In genomic region chr22:37870273-37870672, GRCh38 we compare ENCODE assay signal across 30 cellular contexts. TPM values are rescaled to one million over a fixed set of nuclear protein-coding genes. Genes with fewer than 3 reads are reported as not detected.
DNase-seq lines count a peak whose midpoint lies in the region; ATAC-seq and TF ChIP-seq lines count a peak whose summit lies in the region.
"Had no signal": no experiment of that assay in that cellular context is flagged by ENCODE, and none has a peak within 500 bp of the region (broad histone marks: within the 10 kb centered on the region; RNA-seq: fewer than 3 reads in every experiment).

No MANE protein-coding gene starts in this region.

- H3K27me3 Mint-ChIP-seq in endothelial cell (ENCODE audit: unreplicated experiment) (peaks cover 1% of the 10 kb centered on the region), mesothelial cell of epicardium (ENCODE audit: low read depth) (no peaks in the 10 kb centered on the region)
- H3K27me3 Mint-ChIP-seq in activated T-helper 17 cell treated with anti-CD3 and anti-CD28 coated beads, Interleukin-2, amount 50 U/mL, for 72 hours, result no peaks in the 10 kb centered on the region
- H3K27me3 Mint-ChIP-seq: activated B cell treated with CpG ODN at 0.5 μM for 24 hours; activated naive CD8-positive, alpha-beta T cell treated with anti-CD3 and anti-CD28 coated beads, Interleukin-2, amount 10 ng/mL, durations not matched to agents 7 days and 5 days had no signal

- DNase-seq in AG10803 (ENCODE audit: low read depth) (peak; percentile 30), HFF-Myc (ENCODE audit: extremely low read depth, low read depth) (peak; percentile 51), NCI-H69 (lab: John Stamatoyannopoulos, UW) (peak; percentile 93), endothelial cell (ENCODE audit: low spot score) (no peak), mesothelial cell of epicardium (ENCODE audit: low spot score in 2 of 2, unreplicated experiment in 2 of 2) (no peak), sciatic nerve (ENCODE audit: low spot score) (no peak)
- DNase-seq: ACHN; activated B cell treated with CpG ODN at 0.5 μM for 24 hours; activated CD4-positive, alpha-beta T cell treated with anti-CD3 and anti-CD28 coated beads, Interleukin-2, amount 50 U/mL, for 4 hours; activated CD8-positive, alpha-beta memory T cell treated with anti-CD3 and anti-CD28 coated beads, Interleukin-2, amount 50 U/mL, for 48 hours; activated naive CD8-positive, alpha-beta T cell treated with anti-CD3 and anti-CD28 coated beads, Interleukin-2, amount 10 ng/mL, durations not matched to agents 7 days and 5 days; cerebellar nuclear complex; EL; gastrocnemius medialis; islet precursor cell; NCI-H187 treated with DMSO at 0.1 percent for 48 hours; NCI-H510A treated with DMSO at 0.1 percent for 48 hours; stimulated activated CD4-positive, alpha-beta T cell treated with anti-CD3 and anti-CD28 coated beads, Interleukin-4, amount 100 ng/mL, for 4 hours; stimulated activated naive CD4-positive, alpha-beta T cell treated with Interleukin-2 at 50 U/mL for 16 hours; T1000; uterus had no signal

- peaks cover 31% of the 10 kb centered on the region for H3K36me3 Mint-ChIP-seq in endothelial cell (ENCODE audit: low read depth, unreplicated experiment)
- H3K36me3 Mint-ChIP-seq in mesothelial cell of epicardium, result peaks cover 35% of the 10 kb centered on the region
- H3K36me3 Mint-ChIP-seq in activated T-helper 17 cell treated with anti-CD3 and anti-CD28 coated beads, Interleukin-2, amount 50 U/mL, for 72 hours (ENCODE audit: low read depth), result peaks cover 97% of the 10 kb centered on the region

- peak overlapping the region; percentile 31 for H3K4me3 Mint-ChIP-seq in endothelial cell (ENCODE audit: unreplicated experiment)
- no peak overlapping the region for H3K4me3 Mint-ChIP-seq in mesothelial cell of epicardium
- no peak overlapping the region for H3K4me3 Mint-ChIP-seq in activated T-helper 17 cell treated with anti-CD3 and anti-CD28 coated beads, Interleukin-2, amount 50 U/mL, for 72 hours
- H3K4me3 Mint-ChIP-seq: activated B cell treated with CpG ODN at 0.5 μM for 24 hours; activated naive CD8-positive, alpha-beta T cell treated with anti-CD3 and anti-CD28 coated beads, Interleukin-2, amount 10 ng/mL, durations not matched to agents 7 days and 5 days; nephron had no signal

- TF ChIP-seq CTCF in AG10803 (conservative IDR thresholded peaks at IDR 0.05; ENCODE audit: low read length), result no peak
- TF ChIP-seq CTCF in HFF-Myc (IDR thresholded peaks at IDR 0.05; ENCODE audit: low read depth, low read length, missing control alignments), result no peak
- no peak for TF ChIP-seq CTCF in endothelial cell (IDR thresholded peaks at IDR 0.05; ENCODE audit: unreplicated experiment)
- TF ChIP-seq CTCF in mesothelial cell of epicardium (IDR thresholded peaks at IDR 0.05; ENCODE audit: unreplicated experiment), result no peak

- H3K27ac Mint-ChIP-seq in endothelial cell (ENCODE audit: unreplicated experiment) (no peak overlapping the region), mesothelial cell of epicardium (no peak overlapping the region)
- no peak overlapping the region for H3K27ac Mint-ChIP-seq in activated T-helper 17 cell treated with anti-CD3 and anti-CD28 coated beads, Interleukin-2, amount 50 U/mL, for 72 hours
- H3K27ac Mint-ChIP-seq: activated B cell treated with CpG ODN at 0.5 μM for 24 hours; activated naive CD8-positive, alpha-beta T cell treated with anti-CD3 and anti-CD28 coated beads, Interleukin-2, amount 10 ng/mL, durations not matched to agents 7 days and 5 days; nephron had no signal

- H3K4me1 Mint-ChIP-seq in endothelial cell (ENCODE audit: unreplicated experiment) (no peaks in the 10 kb centered on the region), mesothelial cell of epicardium (no peaks in the 10 kb centered on the region)
- H3K4me1 Mint-ChIP-seq in activated T-helper 17 cell treated with anti-CD3 and anti-CD28 coated beads, Interleukin-2, amount 50 U/mL, for 72 hours, result no peaks in the 10 kb centered on the region
- H3K4me1 Mint-ChIP-seq: activated B cell treated with CpG ODN at 0.5 μM for 24 hours; activated naive CD8-positive, alpha-beta T cell treated with anti-CD3 and anti-CD28 coated beads, Interleukin-2, amount 10 ng/mL, durations not matched to agents 7 days and 5 days; nephron had no signal

- ATAC-seq in GM18873 (IDR thresholded peaks at IDR 0.05; ENCODE audit: low FRiP score, unreplicated experiment) (no peak), sciatic nerve (no peak)
- ATAC-seq in activated T-helper 17 cell treated with anti-CD3 and anti-CD28 coated beads, Interleukin-2, amount 50 U/mL, for 72 hours (replicated peaks), result no peak
- ATAC-seq: gastrocnemius medialis, HCT116 had no signal

- H3K9me3 Mint-ChIP-seq in endothelial cell (ENCODE audit: unreplicated experiment) (no peaks in the 10 kb centered on the region), mesothelial cell of epicardium (no peaks in the 10 kb centered on the region)
- H3K9me3 Mint-ChIP-seq in activated T-helper 17 cell treated with anti-CD3 and anti-CD28 coated beads, Interleukin-2, amount 50 U/mL, for 72 hours, result no peaks in the 10 kb centered on the region
- H3K9me3 Mint-ChIP-seq: activated B cell treated with CpG ODN at 0.5 μM for 24 hours; activated naive CD8-positive, alpha-beta T cell treated with anti-CD3 and anti-CD28 coated beads, Interleukin-2, amount 10 ng/mL, durations not matched to agents 7 days and 5 days; nephron had no signal

- H3K4me3 ChIP-seq in AG10803 (ENCODE audit: low read length) (no peak overlapping the region), HFF-Myc (replicated peaks; ENCODE audit: low read depth, low read length) (no peak overlapping the region)
- H3K4me3 ChIP-seq: BLaER1 treated with 17β-estradiol and CSF1 and Interleukin-3, amounts not matched to agents 10 nM and 100 nM; gastrocnemius medialis; right atrium auricular region; thoracic aorta; uterus had no signal

- intact Hi-C loops in sciatic nerve (cut with DNase I), result no loop called here

RNA-seq across cellular contexts. Expression of gene EIF3L, which starts 21.1 kb away (rescaled TPM):
- total RNA-seq in endothelial cell (ENCODE audit: unreplicated experiment), result 732 TPM
- 633 to 642 TPM (median 639 TPM) in 3 replicates for total RNA-seq in mesothelial cell of epicardium
- total RNA-seq in sciatic nerve, result 315 TPM
- 100 to 1,000 TPM; 553 to 834 TPM for total RNA-seq in activated T-helper 17 cell treated with anti-CD3 and anti-CD28 coated beads, Interleukin-2, amount 50 U/mL, for 72 hours

RNA-seq across cellular contexts. Expression of gene ANKRD54, which starts 26.1 kb away (rescaled TPM):
- total RNA-seq in endothelial cell (ENCODE audit: unreplicated experiment) (14.4 TPM), mesothelial cell of epicardium (16.1 to 18.4 TPM (median 17.1 TPM) in 3 replicates), sciatic nerve (17.3 TPM)
- 10 to 100 TPM; 13.0 to 25.2 TPM for total RNA-seq in activated T-helper 17 cell treated with anti-CD3 and anti-CD28 coated beads, Interleukin-2, amount 50 U/mL, for 72 hours

RNA-seq across cellular contexts. Expression of gene MICALL1, which starts 35.8 kb away (rescaled TPM):
- 124 TPM for total RNA-seq in endothelial cell (ENCODE audit: unreplicated experiment)
- total RNA-seq in mesothelial cell of epicardium, result 47.2 to 51.7 TPM (median 48.2 TPM) in 3 replicates
- total RNA-seq in sciatic nerve, result 30.4 TPM
- 10 to 100 TPM; 10.3 to 15.9 TPM for total RNA-seq in activated T-helper 17 cell treated with anti-CD3 and anti-CD28 coated beads, Interleukin-2, amount 50 U/mL, for 72 hours

RNA-seq across cellular contexts. Expression of gene GALR3, which starts 47.1 kb away (rescaled TPM):
- total RNA-seq in endothelial cell (ENCODE audit: unreplicated experiment), result not detected
- total RNA-seq in mesothelial cell of epicardium, result 0.22 to 0.31 TPM in 2 of 3 replicates, not detected in the other
- total RNA-seq in sciatic nerve, result not detected
- total RNA-seq in activated T-helper 17 cell treated with anti-CD3 and anti-CD28 coated beads, Interleukin-2, amount 50 U/mL, for 72 hours, result not detected
- total RNA-seq: activated B cell treated with CpG ODN at 0.5 μM for 24 hours; activated naive CD8-positive, alpha-beta T cell treated with anti-CD3 and anti-CD28 coated beads, Interleukin-2, amount 10 ng/mL, durations not matched to agents 7 days and 5 days; epithelial cell of proximal tubule; gastrocnemius medialis; liver; right atrium auricular region; thoracic aorta; uterus had no signal

Comparison
In these comparisons a context has a peak if more than half of its experiments do, and no peak if none do; other contexts are left out.
1. DNase-seq: peak in AG10803 (single experiment), HFF-Myc (single experiment) and NCI-H69 (single experiment); none in endothelial cell (single experiment), mesothelial cell of epicardium (0 of 2) and sciatic nerve (single experiment).